Comparison of ENCODE assay signal across 11 cellular contexts in genomic region chr16:88977028-88977844, GRCh38. TPM values are rescaled to one million over a fixed set of nuclear protein-coding genes. Genes with fewer than 3 reads are reported as not detected.
DNase-seq lines count a peak whose midpoint lies in the region; ATAC-seq, FAIRE-seq and TF ChIP-seq lines count a peak whose summit lies in the region.
"Had no signal": no experiment of that assay in that cellular context is flagged by ENCODE, and none has a peak within 500 bp of the region (broad histone marks: within the 10 kb centered on the region; RNA-seq: fewer than 3 reads in every experiment).

CBFA2T3 (minus strand) TSS chr16:88977207; CDS start chr16:88976807, 400 bp downstream.

- H3K79me2 ChIP-seq in K562 (ENCODE audit: control insufficient read depth, insufficient read depth, low read length): peaks cover 76% of the 10 kb centered on the region

- H3K9me1 ChIP-seq in K562 (ENCODE audit: control insufficient read depth, insufficient read depth, low read length): peaks cover 3% of the 10 kb centered on the region

- H4K20me1 ChIP-seq in K562 (replicated peaks; ENCODE audit: control insufficient read depth, insufficient read depth, low read length): peaks cover 16% of the 10 kb centered on the region; the same call in 1 of the 2 replicates

- DNase-seq in AML-193 (lab: John Stamatoyannopoulos, UW): peak; percentile 96 to 97
- peak; percentile 79 to 96 (median 88) for DNase-seq in K562 (ENCODE audit: extremely low read depth in 1 of 4, low spot score in 3 of 4)
- no peak for DNase-seq in mesothelial cell of epicardium (ENCODE audit: low spot score in 2 of 2, unreplicated experiment in 2 of 2)
- DNase-seq in DMS153 treated with DMSO at 0.1 percent for 48 hours (lab: John Stamatoyannopoulos, UW; ENCODE audit: unreplicated experiment): no peak
- DNase-seq in HEK293T (ENCODE audit: extremely low spot score): no peak
- DNase-seq in iPS-NIHi11 (ENCODE audit: low spot score): no peak
- no peak for DNase-seq in GM13977 (ENCODE audit: low spot score)
- DNase-seq: activated gamma-delta T cell had no signal

- in situ Hi-C loops in K562 (cut with MboI) (no loop called here), GM13977 (cut with MboI; ENCODE audit: low pct_unique_long_range_greater_than_20kb, low sequenced_read_pairs, unreplicated experiment) (no loop called here)

- H3K36me3 ChIP-seq in K562 (ENCODE audit: control insufficient read depth, insufficient read depth, low read length): peaks cover 37% of the 10 kb centered on the region; the same call in 2 of the 3 replicates

- 5% methylated on average over 17 of the region's 31 CpGs for WGBS in K562 (ENCODE audit: insufficient coverage, low coverage, missing lambda C conversion rate)

- peak within 1 kb of the TSS; percentile 90 to 96 for H3K9ac ChIP-seq in K562 (ENCODE audit: insufficient read depth in 1 of 2, low read depth in 2 of 2, low read length in 2 of 2)

- peak; percentile 44 for TF ChIP-seq POLR2A in K562 (conservative IDR thresholded peaks at IDR 0.05)

- peak in 1 of 2 experiments; percentile 7; a peak in 2 of 4 replicates for TF ChIP-seq RAD21 in K562 (CRISPR knock-in tag; conservative IDR thresholded peaks at IDR 0.05 in 1 of 2, IDR thresholded peaks at IDR 0.05 in 1 of 2)

- no peaks in the 10 kb centered on the region for H3K27me3 ChIP-seq in K562 (ENCODE audit: control insufficient read depth in 2 of 2, insufficient read depth in 2 of 2, low read length in 2 of 2)

- no peak within 1 kb of the TSS for H3K27ac Mint-ChIP-seq in mesothelial cell of epicardium

- H3K4me3 Mint-ChIP-seq in mesothelial cell of epicardium: no peak within 1 kb of the TSS

- TF ChIP-seq CTCF in K562 (IDR thresholded peaks at IDR 0.05 in 2 of 3, conservative IDR thresholded peaks at IDR 0.05 in 1 of 3; ENCODE audit: insufficient read depth in 2 of 3, low read depth in 1 of 3, low read length in 3 of 3) (no peak), mesothelial cell of epicardium (IDR thresholded peaks at IDR 0.05; ENCODE audit: unreplicated experiment) (no peak), GM13977 (IDR thresholded peaks at IDR 0.05; ENCODE audit: extremely low read depth, insufficient read depth, missing control alignments) (no peak)

- intact Hi-C loops in K562 (cut with micrococcal nuclease): loop anchor here (1.0 to 10.0 kb wide), 3 partner anchors 15 to 188 kb away; partner anchors contain the start of gene APRT

- peaks cover 49 to 90% of the 10 kb centered on the region in 2 experiments for H3K4me1 ChIP-seq in K562 (replicated peaks in 1 of 2; ENCODE audit: control insufficient read depth in 2 of 2, insufficient read depth in 2 of 2, low read length in 2 of 2)

- no peaks in the 10 kb centered on the region for H3K9me3 ChIP-seq in K562 (replicated peaks; ENCODE audit: control insufficient read depth, insufficient read depth, low read depth, low read length)

- H2AFZ ChIP-seq in K562 (ENCODE audit: low read depth, low read length): no peak within 1 kb of the TSS

- H3K4me2 ChIP-seq in K562 (ENCODE audit: insufficient read depth, low read length): peak within 1 kb of the TSS; percentile 90

- H3K4me3 ChIP-seq in K562: peak within 1 kb of the TSS; percentile 85

- TF ChIP-seq EP300 in K562 (IDR thresholded peaks at IDR 0.05; ENCODE audit: low read length): peak; percentile 80

- peak; percentile 90 for FAIRE-seq in K562 (lab: Jason Lieb, UNC)
- FAIRE-seq: keratinocyte had no signal

- no peaks in the 10 kb centered on the region for H3K9me3 Mint-ChIP-seq in mesothelial cell of epicardium

- CTCF ChIA-PET in K562 (lab: Yijun Ruan, JAX; ENCODE audit: low intra/inter-chr PET ratio) (interaction anchor here (0.6 kb wide), 1 partner anchor 165 kb away, joined by 3 read pairs; the partner anchor contains the start of gene APRT), HEK293T (lab: Yijun Ruan, JAX) (no interaction called here)

- H3K4me1 Mint-ChIP-seq in mesothelial cell of epicardium: no peaks in the 10 kb centered on the region

- peak within 1 kb of the TSS; percentile 98 for H3K27ac ChIP-seq in K562 (ENCODE audit: extremely low read depth, low read depth, low read length)

- no peaks in the 10 kb centered on the region for H3K36me3 Mint-ChIP-seq in mesothelial cell of epicardium

- BruUV-seq in K562 (replicated peaks; lab: Mats Ljungman, UMichigan): no TSS peak

- ATAC-seq in HG03108 (IDR thresholded peaks at IDR 0.05; ENCODE audit: unreplicated experiment) (peak; percentile 26), K562 (peak; percentile 68)

- peaks cover 16% of the 10 kb centered on the region for H3K27me3 Mint-ChIP-seq in mesothelial cell of epicardium (ENCODE audit: low read depth)

- POLR2A ChIA-PET in K562 (lab: Yijun Ruan, JAX) (interaction anchor here (0.6 to 2.2 kb wide), 8 partner anchors 9 to 949 kb away, joined by 3 to 10 read pairs (median 4); no protein-coding TSS in a partner anchor), HEK293T (lab: Yijun Ruan, JAX) (no interaction called here)

TF ChIP-seq in K562, 482 proteins besides CTCF, POLR2A, EP300 and RAD21 (continues in another document):
- TF ChIP-seq MAZ (CRISPR knock-in tag; conservative IDR thresholded peaks at IDR 0.05 in 1 of 2, IDR thresholded peaks at IDR 0.05 in 1 of 2) (peak; percentile 15 to 86; a peak in 3 of 4 replicates), ZNF277 (CRISPR knock-in tag; IDR thresholded peaks at IDR 0.05; ENCODE audit: borderline replicate concordance) (no peak), GATAD2A (IDR thresholded peaks at IDR 0.05) (no peak; the same call in 1 of the 2 replicates)

TF ChIP-seq in HEK293T, 16 proteins besides CTCF, POLR2A, EP300 and RAD21:
- TF ChIP-seq L3MBTL2 (conservative IDR thresholded peaks at IDR 0.05) (no peak), TARDBP (IDR thresholded peaks at IDR 0.05) (no peak), NFRKB (IDR thresholded peaks at IDR 0.05) (no peak), CTBP1 (IDR thresholded peaks at IDR 0.05; ENCODE audit: borderline replicate concordance) (no peak)
TF ChIP-seq in HEK293T: peak in this region for 0.

RNA-seq across cellular contexts. Expression of gene CBFA2T3, which starts in this region (rescaled TPM):
- total RNA-seq in K562 (2011; cell fraction: chromatin; rRNA removed; ENCODE audit: low replicate concordance): 73.4 and 198 TPM in 2 replicates
- 67.4 and 69.3 TPM in 2 replicates for total RNA-seq in K562 (2011; cell fraction: nucleolus; rRNA removed)
- total RNA-seq in K562 (2011; cell fraction: nucleoplasm; rRNA removed): 45.3 and 67.3 TPM in 2 replicates
- total RNA-seq in K562 (2014; rRNA removed) (13.5 and 20.8 TPM in 2 replicates), K562 (2014; rRNA removed; fragmentation: Illumina TruSeq; extraction: Trizol) (3.9 and 5.9 TPM in 2 replicates), K562 (2015; rRNA removed; fragmentation: Illumina TruSeq; extraction: Trizol) (6.7 and 7.8 TPM in 2 replicates), K562 (2021) (114 and 145 TPM in 2 replicates), mesothelial cell of epicardium (10.1 to 11.5 TPM (median 10.1 TPM) in 3 replicates)
- polyA plus RNA-seq in K562 (2011; rRNA removed) (6.4 and 11.3 TPM in 2 replicates), K562 (2014; fragmentation: Illumina TruSeq; extraction: Trizol) (24.2 and 46.3 TPM in 2 replicates), K562 (2014; fragmentation: Nextera tagmentation; extraction: Ambion mirVana) (1 to 10 TPM; 2.3 to 2.7 TPM), K562 (2014; rRNA removed) (34.3 and 35.3 TPM in 2 replicates)
- polyA plus RNA-seq in K562 (2011; cell fraction: cytosol; rRNA removed): 5.6 and 15.0 TPM in 2 replicates
- polyA plus RNA-seq in K562 (2011; cell fraction: nucleus; rRNA removed): 67.2 and 126 TPM in 2 replicates
- 55.0 and 86.5 TPM in 2 replicates for polyA plus RNA-seq in K562 (2012)
- polyA minus RNA-seq in K562 (2011; rRNA and poly(A)+ RNA removed): 9.5 and 9.7 TPM in 2 replicates
- polyA minus RNA-seq in K562 (2011; cell fraction: cytosol; rRNA and poly(A)+ RNA removed): 32.1 and 46.1 TPM in 2 replicates
- 21.1 and 34.5 TPM in 2 replicates for polyA minus RNA-seq in K562 (2011; cell fraction: nucleus; rRNA and poly(A)+ RNA removed)
- polyA plus RNA-seq: AG04450 had no signal

Comparison
In these comparisons a context has a peak if more than half of its experiments do, and no peak if none do; other contexts are left out.
1. DNase-seq: peak in AML-193 (2 of 2) and K562 (4 of 4); none in mesothelial cell of epicardium (0 of 2), DMS153 treated with DMSO at 0.1 percent for 48 hours (single experiment), HEK293T (single experiment), iPS-NIHi11 (single experiment) and GM13977 (single experiment).